Comparison of ENCODE assay signal across 19 cellular contexts in the genomic region with DNA sequence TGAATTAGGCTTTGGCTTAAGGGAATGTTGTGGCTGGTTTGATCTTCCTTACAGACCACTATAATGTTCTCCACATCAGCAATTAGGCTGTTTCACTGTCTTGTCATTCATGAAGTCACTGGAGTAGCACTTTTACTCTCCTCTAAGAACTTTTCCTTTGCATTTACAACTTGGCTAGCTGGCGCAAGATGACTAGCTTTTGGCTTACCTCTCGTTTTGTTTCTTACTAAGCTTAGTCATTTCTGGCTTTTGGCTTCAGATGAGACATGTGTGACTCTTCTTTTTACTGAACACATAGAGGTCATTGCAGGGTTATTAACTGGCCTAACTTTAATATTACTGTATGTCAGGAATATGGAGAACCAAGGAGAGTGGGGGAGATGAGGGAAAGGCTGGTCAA.
DNase-seq lines count a peak whose midpoint lies in the region; ATAC-seq and TF ChIP-seq lines count a peak whose summit lies in the region.
"Had no signal": no experiment of that assay in that cellular context is flagged by ENCODE, and none has a peak within 500 bp of the region (broad histone marks: within the 10 kb centered on the region; RNA-seq: fewer than 3 reads in every experiment).

No MANE protein-coding gene starts in this region.

- no peaks in the 10 kb centered on the region for H4K20me1 ChIP-seq in PC-3 (ENCODE audit: low read length)
- H4K20me1 ChIP-seq: BLaER1 treated with 17β-estradiol and CSF1 and Interleukin-3, amounts not matched to agents 10 nM and 100 nM had no signal

- no peak for TF ChIP-seq CTCF in PC-3 (conservative IDR thresholded peaks at IDR 0.05; ENCODE audit: low read depth, low read length)
- no peak for TF ChIP-seq CTCF in omental fat pad (IDR thresholded peaks at IDR 0.05)

- H3K4me1 ChIP-seq in PC-3 (ENCODE audit: insufficient read depth, low read length), result no peaks in the 10 kb centered on the region
- H3K4me1 ChIP-seq: BLaER1 treated with 17β-estradiol and CSF1 and Interleukin-3, amounts not matched to agents 10 nM and 100 nM had no signal

- H3K79me2 ChIP-seq in PC-3 (ENCODE audit: low read length), result no peaks in the 10 kb centered on the region

- H2AFZ ChIP-seq in PC-3 (ENCODE audit: low read length), result no peak overlapping the region

- no peaks in the 10 kb centered on the region for H3K4me1 Mint-ChIP-seq in activated CD4-positive, alpha-beta T cell treated with anti-CD3 and anti-CD28 coated beads for 36 hours
- H3K4me1 Mint-ChIP-seq: naive B cell had no signal

- H3K36me3 Mint-ChIP-seq in activated CD4-positive, alpha-beta T cell treated with anti-CD3 and anti-CD28 coated beads for 36 hours (ENCODE audit: low read depth), result no peaks in the 10 kb centered on the region
- H3K36me3 Mint-ChIP-seq: activated naive CD4-positive, alpha-beta T cell treated with anti-CD3 and anti-CD28 coated beads, Interleukin-2, amount 50 U/mL, for 72 hours; naive B cell had no signal

- no peak overlapping the region for H3K27ac Mint-ChIP-seq in activated CD4-positive, alpha-beta T cell treated with anti-CD3 and anti-CD28 coated beads for 36 hours
- H3K27ac Mint-ChIP-seq: activated naive CD4-positive, alpha-beta T cell treated with anti-CD3 and anti-CD28 coated beads, Interleukin-2, amount 50 U/mL, for 72 hours; effector memory CD8-positive, alpha-beta T cell; naive B cell; T-helper 1 cell treated with Interleukin-12 subunit alpha and Interleukin-12 subunit beta and Interleukin-4 antibody, amounts not matched to agents 30 μg/mL and 1 μg/mL, for 36 hours had no signal

- no peak overlapping the region for H3K4me3 ChIP-seq in PC-3 (ENCODE audit: low read length)
- H3K4me3 ChIP-seq: BLaER1 treated with 17β-estradiol and CSF1 and Interleukin-3, amounts not matched to agents 10 nM and 100 nM had no signal

- H3F3A ChIP-seq in PC-3 (ENCODE audit: low read length, unreplicated experiment), result no peaks in the 10 kb centered on the region

- peak; percentile 33 for ATAC-seq in activated CD4-positive, alpha-beta T cell treated with anti-CD3 and anti-CD28 coated beads for 36 hours
- peak; percentile 87 for ATAC-seq in HG02884 (IDR thresholded peaks at IDR 0.05; ENCODE audit: unreplicated experiment)
- ATAC-seq in PC-3, result peak; percentile 64
- no peak for ATAC-seq in GM21576 (IDR thresholded peaks at IDR 0.05; ENCODE audit: unreplicated experiment)
- ATAC-seq in omental fat pad (ENCODE audit: low FRiP score), result no peak
- ATAC-seq: effector memory CD8-positive, alpha-beta T cell; Right ventricle myocardium inferior had no signal

- POLR2A ChIA-PET in activated CD4-positive, alpha-beta T cell treated with anti-CD3 and anti-CD28 coated beads for 36 hours (lab: Charles Lee), result interaction anchor here (0.5 kb wide), 1 partner anchor 73 kb away, joined by 4 read pairs; no protein-coding TSS in a partner anchor
- POLR2A ChIA-PET in PC-3 (lab: Charles Lee; ENCODE audit: unreplicated experiment), result no interaction called here

- H3K9me3 ChIP-seq in PC-3 (ENCODE audit: low read length), result no peaks in the 10 kb centered on the region

- intact Hi-C loops in activated CD4-positive, alpha-beta T cell treated with anti-CD3 and anti-CD28 coated beads for 36 hours (cut with DNase I, micrococcal nuclease), result no loop called here
- intact Hi-C loops in PC-3 (cut with micrococcal nuclease), result no loop called here

- H3K4me3 Mint-ChIP-seq in activated CD4-positive, alpha-beta T cell treated with anti-CD3 and anti-CD28 coated beads for 36 hours, result no peak overlapping the region
- H3K4me3 Mint-ChIP-seq: effector memory CD8-positive, alpha-beta T cell; naive B cell; T-helper 1 cell treated with Interleukin-12 subunit alpha and Interleukin-12 subunit beta and Interleukin-4 antibody, amounts not matched to agents 30 μg/mL and 1 μg/mL, for 36 hours had no signal

- CTCF ChIA-PET in activated CD4-positive, alpha-beta T cell treated with anti-CD3 and anti-CD28 coated beads for 36 hours (lab: Charles Lee), result no interaction called here
- CTCF ChIA-PET in PC-3 (lab: Charles Lee), result no interaction called here

- no peaks in the 10 kb centered on the region for H3K9me3 Mint-ChIP-seq in activated CD4-positive, alpha-beta T cell treated with anti-CD3 and anti-CD28 coated beads for 36 hours (ENCODE audit: low read depth)
- H3K9me3 Mint-ChIP-seq: T-helper 1 cell treated with Interleukin-12 subunit alpha and Interleukin-12 subunit beta and Interleukin-4 antibody, amounts not matched to agents 30 μg/mL and 1 μg/mL, for 36 hours had no signal

- H3K9me2 ChIP-seq in PC-3 (replicated peaks; ENCODE audit: low read length), result no peaks in the 10 kb centered on the region

- BruUV-seq in PC-3 (replicated peaks; lab: Mats Ljungman, UMichigan), result no TSS peak

- H3K27me3 Mint-ChIP-seq in activated CD4-positive, alpha-beta T cell treated with anti-CD3 and anti-CD28 coated beads for 36 hours, result peaks cover 4% of the 10 kb centered on the region
- H3K27me3 Mint-ChIP-seq: effector memory CD8-positive, alpha-beta T cell; naive B cell had no signal

- H3K9ac ChIP-seq in PC-3 (ENCODE audit: low read length), result no peak overlapping the region
- H3K9ac ChIP-seq: BLaER1 treated with 17β-estradiol and CSF1 and Interleukin-3, amounts not matched to agents 10 nM and 100 nM had no signal

- peak; percentile 3 for DNase-seq in activated CD4-positive, alpha-beta T cell treated with anti-CD3 and anti-CD28 coated beads for 36 hours
- no peak for DNase-seq in activated CD4-positive, alpha-beta T cell treated with anti-CD3 and anti-CD28 coated beads for 1 hour
- DNase-seq in PC-3, result peak; percentile 66
- DNase-seq in stromal cell of bone marrow (ENCODE audit: low read depth), result peak; percentile 12
- DNase-seq in omental fat pad (ENCODE audit: low spot score), result no peak
- DNase-seq in 8988T, result no peak
- DNase-seq: caudate nucleus; effector memory CD8-positive, alpha-beta T cell; MV-4-11; naive B cell; NCI-H2107; stimulated activated CD4-positive, alpha-beta T cell treated with anti-CD3 and anti-CD28 coated beads, Interleukin-12 subunit alpha, Interleukin-12 subunit beta, amount 100 ng/mL, for 4 hours had no signal

- H3K27ac ChIP-seq in PC-3 (ENCODE audit: low read length), result no peak overlapping the region
- H3K27ac ChIP-seq: 22Rv1; BLaER1 treated with 17β-estradiol and CSF1 and Interleukin-3, amounts not matched to agents 10 nM and 100 nM had no signal

- no peak overlapping the region for H3K4me2 ChIP-seq in PC-3 (ENCODE audit: low read length)
- H3K4me2 ChIP-seq: BLaER1 treated with 17β-estradiol and CSF1 and Interleukin-3, amounts not matched to agents 10 nM and 100 nM had no signal

- H3K27me3 ChIP-seq in PC-3 (ENCODE audit: low read length), result no peaks in the 10 kb centered on the region
- H3K27me3 ChIP-seq: BLaER1 treated with 17β-estradiol and CSF1 and Interleukin-3, amounts not matched to agents 10 nM and 100 nM had no signal

- no peaks in the 10 kb centered on the region for H3K36me3 ChIP-seq in PC-3 (ENCODE audit: low read depth, low read length)
- H3K36me3 ChIP-seq: BLaER1 treated with 17β-estradiol and CSF1 and Interleukin-3, amounts not matched to agents 10 nM and 100 nM had no signal

Comparison
In these comparisons a context has a peak if more than half of its experiments do, and no peak if none do; other contexts are left out.
1. DNase-seq: peak in activated CD4-positive, alpha-beta T cell treated with anti-CD3 and anti-CD28 coated beads for 36 hours (single experiment), PC-3 (single experiment) and stromal cell of bone marrow (single experiment); none in activated CD4-positive, alpha-beta T cell treated with anti-CD3 and anti-CD28 coated beads for 1 hour (single experiment), omental fat pad (single experiment) and 8988T (single experiment).
2. ATAC-seq: peak in activated CD4-positive, alpha-beta T cell treated with anti-CD3 and anti-CD28 coated beads for 36 hours (single experiment), HG02884 (single experiment) and PC-3 (single experiment); none in GM21576 (single experiment) and omental fat pad (single experiment).